Comparison of ENCODE assay signal across 8 cellular contexts in genomic region chr3:194138098-194138474, GRCh38. TPM values are rescaled to one million over a fixed set of nuclear protein-coding genes. Genes with fewer than 3 reads are reported as not detected.
DNase-seq lines count a peak whose midpoint lies in the region; TF ChIP-seq lines count a peak whose summit lies in the region.

No MANE protein-coding gene starts in this region.

- H3K9me3 ChIP-seq in ES-I3 (ENCODE audit: control insufficient read depth, insufficient read depth, low read length): no peaks in the 10 kb centered on the region
- H3K9me3 ChIP-seq in fibroblast of lung (ENCODE audit: control insufficient read depth, insufficient read depth, low read depth, low read length): no peaks in the 10 kb centered on the region

- peaks cover 16% of the 10 kb centered on the region for H3K27me3 ChIP-seq in fibroblast of lung (ENCODE audit: control insufficient read depth, insufficient read depth, low read length)

- peak overlapping the region; percentile 52; the same call in 1 of the 2 replicates for H3K9ac ChIP-seq in ES-I3 (ENCODE audit: low read depth, low read length)
- peak overlapping the region; percentile 33 for H3K9ac ChIP-seq in fibroblast of lung (ENCODE audit: insufficient read depth, low read length)

- DNase-seq in RWPE1 (ENCODE audit: low spot score) (no peak), fibroblast of lung (ENCODE audit: low read depth in 2 of 2) (peak in 1 of 2 donors; percentile 40), renal cortical epithelial cell (ENCODE audit: low read depth) (peak; percentile 27), ureter (ENCODE audit: low spot score) (no peak), NOMO-1 treated with dmso at 0.1 percent for 144 hours (lab: John Stamatoyannopoulos, UW; ENCODE audit: unreplicated experiment) (no peak), HK-2 (ENCODE audit: unreplicated experiment) (no peak)
- no peak for DNase-seq in stimulated activated CD4-positive, alpha-beta T cell treated with anti-CD3 and anti-CD28 coated beads, Interleukin-2, amount 100 ng/mL, for 48 hours

- peak overlapping the region; percentile 97 for H3K27ac ChIP-seq in RWPE1
- H3K27ac ChIP-seq in fibroblast of lung (ENCODE audit: insufficient read depth, low read length): no peak overlapping the region

- peaks cover 19% of the 10 kb centered on the region for H3K4me1 ChIP-seq in ES-I3 (ENCODE audit: insufficient read depth, low read length)
- peaks cover 27% of the 10 kb centered on the region for H3K4me1 ChIP-seq in fibroblast of lung (ENCODE audit: control insufficient read depth, extremely low read depth, insufficient read depth, low read length)

- H4K20me1 ChIP-seq in fibroblast of lung (ENCODE audit: control insufficient read depth, extremely low read depth, insufficient read depth, low read length): no peaks in the 10 kb centered on the region

- peak overlapping the region; percentile 81 for H3K4me2 ChIP-seq in fibroblast of lung (ENCODE audit: extremely low read depth, insufficient read depth, low read length)

- peak overlapping the region in 1 of 4 experiments; percentile 39 for H3K4me3 ChIP-seq in fibroblast of lung (replicated peaks in 1 of 4; ENCODE audit: control extremely low read depth in 1 of 4, insufficient read depth in 1 of 4, low read depth in 3 of 4, low read length in 4 of 4)

- no peaks in the 10 kb centered on the region for H3K79me2 ChIP-seq in fibroblast of lung (ENCODE audit: control insufficient read depth, insufficient read depth, low read length)

- TF ChIP-seq CTCF in RWPE1 (conservative IDR thresholded peaks at IDR 0.05; ENCODE audit: low read depth) (peak; percentile 21; the same call in 1 of the 2 replicates), fibroblast of lung (conservative IDR thresholded peaks at IDR 0.05 in 1 of 2, IDR thresholded peaks at IDR 0.05 in 1 of 2; ENCODE audit: low read depth in 1 of 2, low read length in 2 of 2) (no peak)

- no peak overlapping the region for H2AFZ ChIP-seq in fibroblast of lung (ENCODE audit: low read length)

- H3K36me3 ChIP-seq in ES-I3 (ENCODE audit: insufficient read depth, low read length): no peaks in the 10 kb centered on the region
- H3K36me3 ChIP-seq in fibroblast of lung (ENCODE audit: control insufficient read depth, insufficient read depth, low read length): no peaks in the 10 kb centered on the region

- CTCF ChIA-PET in RWPE1 (lab: Yijun Ruan, JAX): interaction anchor here (0.6 to 6.6 kb wide), 7 partner anchors 32 to 466 kb away, joined by 3 to 56 read pairs (median 3); no protein-coding TSS in a partner anchor

- POLR2A ChIA-PET in RWPE1 (lab: Yijun Ruan, JAX; ENCODE audit: low non-redundant PET): interaction anchor here (0.5 kb wide), 1 partner anchor 261 kb away, joined by 3 read pairs; no protein-coding TSS in a partner anchor

RNA-seq across cellular contexts. Expression of gene HES1, which starts 2.1 kb away (rescaled TPM):
- total RNA-seq in fibroblast of lung (0.17 and 0.51 TPM in 2 replicates), renal cortical epithelial cell (9.4 and 18.6 TPM in 2 replicates), ureter (230 TPM)
- 0.85 and 1.2 TPM in 2 replicates for polyA plus RNA-seq in fibroblast of lung
- polyA plus RNA-seq in fibroblast of lung (2012): 0.88 and 1.0 TPM in 2 replicates
- polyA minus RNA-seq in fibroblast of lung (ENCODE audit: low replicate concordance): not detected in 2 replicates
